Comparison of ENCODE assay signal across 8 cellular contexts in the genomic region with DNA sequence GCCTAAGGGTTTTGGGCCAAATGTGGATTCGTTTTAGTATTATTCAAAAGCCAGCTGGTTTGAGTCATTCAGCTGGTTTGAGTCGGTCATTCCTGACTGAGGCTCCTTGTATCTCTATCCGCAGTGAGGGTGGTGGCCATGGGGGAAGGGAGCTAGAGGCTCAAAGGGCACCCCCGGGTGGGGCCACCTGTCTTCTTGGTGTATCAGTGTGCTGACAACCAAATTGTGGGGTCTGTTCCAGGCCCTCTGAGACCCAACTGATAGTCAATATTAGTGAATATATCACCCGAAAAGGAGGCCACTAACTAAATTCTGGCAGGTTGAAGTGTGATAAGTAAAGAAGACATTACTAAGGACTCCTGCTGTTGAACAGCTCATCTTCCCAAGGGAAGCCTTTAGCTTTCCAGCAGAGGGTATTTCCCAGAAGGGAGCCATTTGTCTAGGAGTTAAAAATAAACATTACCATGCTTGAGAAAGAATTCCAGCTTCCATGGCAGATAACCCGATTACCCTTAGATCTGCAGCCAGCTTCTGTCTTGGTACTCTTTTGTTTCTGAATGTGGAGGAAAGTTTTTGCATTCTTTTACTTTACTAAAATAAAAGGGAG. TPM values are rescaled to one million over a fixed set of nuclear protein-coding genes. Genes with fewer than 3 reads are reported as not detected.
A peak's percentile ranks its signal among the peaks of the same experiment; 100 is the strongest.
DNase-seq lines count a peak whose midpoint lies in the region; ATAC-seq and TF ChIP-seq lines count a peak whose summit lies in the region.
"Had no signal": no experiment of that assay in that cellular context is flagged by ENCODE, and none has a peak within 500 bp of the region (broad histone marks: within the 10 kb centered on the region; RNA-seq: fewer than 3 reads in every experiment).

No MANE protein-coding gene starts in this region.

- no peaks in the 10 kb centered on the region for H3K36me3 Mint-ChIP-seq in stimulated activated effector memory CD8-positive, alpha-beta T cell treated with anti-CD3 and anti-CD28 coated beads, Interleukin-12 subunit alpha, Interleukin-12 subunit beta, amount 100 ng/mL, for 72 hours

- peak; percentile 57 to 65 for DNase-seq in SJCRH30
- DNase-seq in heart left ventricle, result no peak
- DNase-seq in stimulated activated effector memory CD8-positive, alpha-beta T cell treated with anti-CD3 and anti-CD28 coated beads, Interleukin-12 subunit alpha, Interleukin-12 subunit beta, amount 100 ng/mL, for 72 hours (ENCODE audit: low spot score in 2 of 2), result no peak
- no peak for DNase-seq in spleen
- no peak for DNase-seq in activated CD4-positive, CD25-positive, alpha-beta regulatory T cell treated with anti-CD3 and anti-CD28 coated beads, Interleukin-2, amount 50 U/mL, for 72 hours
- no peak for DNase-seq in NCI-H2029 (lab: John Stamatoyannopoulos, UW)

- no peak overlapping the region for H3K4me3 Mint-ChIP-seq in stimulated activated effector memory CD8-positive, alpha-beta T cell treated with anti-CD3 and anti-CD28 coated beads, Interleukin-12 subunit alpha, Interleukin-12 subunit beta, amount 100 ng/mL, for 72 hours

- intact Hi-C loops in heart left ventricle (cut with DNase I), result no loop called here
- intact Hi-C loops in spleen (cut with DNase I; ENCODE audit: low total_unique reads), result no loop called here

- 45 to 54% (median 53%) methylated on average over 6 of the region's 6 CpGs for whole genome bisulfite sequencing in heart left ventricle, 4 donors
- WGBS in spleen, 5 donors, result 60 to 73% (median 70%) methylated on average over 6 of the region's 6 CpGs

- H3K4me1 ChIP-seq in HUES48 (ENCODE audit: control insufficient read depth, insufficient read depth, low read length) (peaks cover 18% of the 10 kb centered on the region), SJCRH30 (peaks cover 19% of the 10 kb centered on the region), heart left ventricle (peaks cover 0 to 12% (median 4%) of the 10 kb centered on the region in 12 donors), spleen (no peaks in the 10 kb centered on the region)

- TF ChIP-seq CTCF in heart left ventricle (IDR thresholded peaks at IDR 0.05), result no peak
- TF ChIP-seq CTCF in spleen (IDR thresholded peaks at IDR 0.05 in 8 of 11, conservative IDR thresholded peaks at IDR 0.05 in 3 of 11), result no peak

- no peaks in the 10 kb centered on the region for H3K9me3 Mint-ChIP-seq in stimulated activated effector memory CD8-positive, alpha-beta T cell treated with anti-CD3 and anti-CD28 coated beads, Interleukin-12 subunit alpha, Interleukin-12 subunit beta, amount 100 ng/mL, for 72 hours

- H3K4me1 Mint-ChIP-seq in stimulated activated effector memory CD8-positive, alpha-beta T cell treated with anti-CD3 and anti-CD28 coated beads, Interleukin-12 subunit alpha, Interleukin-12 subunit beta, amount 100 ng/mL, for 72 hours, result peaks cover 9% of the 10 kb centered on the region

- H3K4me3 ChIP-seq in HUES48 (ENCODE audit: low read depth, low read length) (0 out of 2 replicates have a peak overlapping the region, but pooled peaks have one; percentile 7), SJCRH30 (no peak overlapping the region), heart left ventricle (no peak overlapping the region), spleen (no peak overlapping the region)

- H3K27ac ChIP-seq in HUES48 (ENCODE audit: low read depth, low read length) (peak overlapping the region; percentile 99), SJCRH30 (peak overlapping the region; percentile 70), heart left ventricle (peak overlapping the region in 6 of 12 donors; percentile 7 to 62 (median 42)), spleen (peak overlapping the region in 3 of 8 donors; percentile 13 to 45 (median 28))
- H3K27ac ChIP-seq: epithelial cell of prostate had no signal

- H3K27me3 ChIP-seq in HUES48 (ENCODE audit: control insufficient read depth, insufficient read depth, low read length) (no peaks in the 10 kb centered on the region), SJCRH30 (no peaks in the 10 kb centered on the region), heart left ventricle (no peaks in the 10 kb centered on the region), spleen (replicated peaks in 1 of 7) (no peaks in the 10 kb centered on the region)

- TF ChIP-seq POLR2A in heart left ventricle (IDR thresholded peaks at IDR 0.05) (no peak), spleen (IDR thresholded peaks at IDR 0.05) (no peak)

- H3K27ac Mint-ChIP-seq in stimulated activated effector memory CD8-positive, alpha-beta T cell treated with anti-CD3 and anti-CD28 coated beads, Interleukin-12 subunit alpha, Interleukin-12 subunit beta, amount 100 ng/mL, for 72 hours, result no peak overlapping the region

- 0 out of 2 replicates have a peak overlapping the region, but pooled peaks have one; percentile 4 for H3K9ac ChIP-seq in HUES48 (ENCODE audit: low read depth, low read length)

- peak in 3 of 4 donors; percentile 27 to 70 (median 34) for ATAC-seq in heart left ventricle
- peak; percentile 32 for ATAC-seq in stimulated activated effector memory CD8-positive, alpha-beta T cell treated with anti-CD3 and anti-CD28 coated beads, Interleukin-12 subunit alpha, Interleukin-12 subunit beta, amount 100 ng/mL, for 72 hours

- H3K36me3 ChIP-seq in HUES48 (ENCODE audit: control insufficient read depth, insufficient read depth, low read length), result no peaks in the 10 kb centered on the region
- H3K36me3 ChIP-seq in SJCRH30, result no peaks in the 10 kb centered on the region
- H3K36me3 ChIP-seq in heart left ventricle, result no peaks in the 10 kb centered on the region
- no peaks in the 10 kb centered on the region for H3K36me3 ChIP-seq in spleen

- H3K9me3 ChIP-seq in HUES48 (ENCODE audit: control insufficient read depth, insufficient read depth, low read length) (peaks cover 20% of the 10 kb centered on the region), SJCRH30 (replicated peaks) (no peaks in the 10 kb centered on the region), heart left ventricle (peaks cover 0 to 4% (median 0%) of the 10 kb centered on the region in 12 donors), spleen (peaks cover 0 to 9% (median 0%) of the 10 kb centered on the region in 8 donors)

RNA-seq across cellular contexts. Expression of a gene that starts 29.9 kb away (rescaled TPM):
- 47.4 and 48.2 TPM in 2 replicates for total RNA-seq in SJCRH30 (2014; rRNA removed; shearing (Covaris generic))
- total RNA-seq in heart left ventricle (10 to 100 TPM; 14.0 to 26.9 (median 20.2) TPM), spleen (10 to 100 TPM; 23.7 to 33.6 (median 29.6) TPM)
- polyA plus RNA-seq in heart left ventricle (10 to 100 TPM in 1 of 2 donors, 1 to 10 TPM in 1; 7.4 to 20.0 TPM), spleen (10 to 100 TPM; 19.2 to 28.8 (median 22.4) TPM)

RNA-seq across cellular contexts. Expression of a gene that starts 43.9 kb away (rescaled TPM):
- 0.30 and 0.33 TPM in 2 replicates for total RNA-seq in SJCRH30 (2014; rRNA removed; shearing (Covaris generic))
- total RNA-seq in heart left ventricle (1 to 10 TPM in 2 of 9 donors, under 1 TPM in 6, not detected in 1; 0.09 to 1.2 (median 0.27) TPM), spleen (1 to 10 TPM in 1 of 7 donors, under 1 TPM in 5, not detected in 1; 0.11 to 2.2 (median 0.80) TPM)
- polyA plus RNA-seq in heart left ventricle (under 1 TPM; 0.14 to 0.42 TPM), spleen (under 1 TPM; 0.26 to 0.29 (median 0.28) TPM)

Comparison
In these comparisons a context has a peak if more than half of its experiments do, and no peak if none do; other contexts are left out.
1. DNase-seq: peak in SJCRH30 (2 of 2); none in heart left ventricle (0 of 5), stimulated activated effector memory CD8-positive, alpha-beta T cell treated with anti-CD3 and anti-CD28 coated beads, Interleukin-12 subunit alpha, Interleukin-12 subunit beta, amount 100 ng/mL, for 72 hours (0 of 2), spleen (single experiment), activated CD4-positive, CD25-positive, alpha-beta regulatory T cell treated with anti-CD3 and anti-CD28 coated beads, Interleukin-2, amount 50 U/mL, for 72 hours (single experiment) and NCI-H2029 (single experiment).